ENCODE assay signal across 17 cellular contexts in genomic region chr13:75831389-75831788, GRCh38.
A peak's percentile ranks its signal among the peaks of the same experiment; 100 is the strongest.
DNase-seq lines count a peak whose midpoint lies in the region; ATAC-seq, FAIRE-seq and TF ChIP-seq lines count a peak whose summit lies in the region.
"Had no signal": no experiment of that assay in that cellular context is flagged by ENCODE, and none has a peak within 500 bp of the region (broad histone marks: within the 10 kb centered on the region; RNA-seq: fewer than 3 reads in every experiment).

No MANE protein-coding gene starts in this region.

- H3K9me3 ChIP-seq in GM23248 (ENCODE audit: low read depth): no peaks in the 10 kb centered on the region
- H3K9me3 ChIP-seq in IMR-90 (ENCODE audit: control insufficient read depth, insufficient read depth, low read length): peaks cover 2% of the 10 kb centered on the region; the same call in 1 of the 2 replicates
- H3K9me3 ChIP-seq in neuronal stem cell (replicated peaks in 1 of 2; ENCODE audit: control insufficient read depth in 2 of 2, insufficient read depth in 1 of 2, low read depth in 1 of 2, low read length in 2 of 2): peaks cover 2 to 5% of the 10 kb centered on the region in 2 donors

- no peak for TF ChIP-seq RAD21 in IMR-90 (IDR thresholded peaks at IDR 0.05; ENCODE audit: low read length)

- CTCF ChIA-PET in IMR-90 (lab: Yijun Ruan, JAX): no interaction called here

- no peaks in the 10 kb centered on the region for H3K9me2 ChIP-seq in GM23248 (ENCODE audit: insufficient read depth)

- H2BK20ac ChIP-seq in IMR-90 (ENCODE audit: low read depth, low read length): no peak overlapping the region

- no peak overlapping the region for H3K4me2 ChIP-seq in GM23248 (ENCODE audit: unreplicated experiment)
- H3K4me2 ChIP-seq in IMR-90 (ENCODE audit: low read depth, low read length): no peak overlapping the region
- H3K4me2 ChIP-seq in neuronal stem cell (ENCODE audit: insufficient read depth, low read length, poor library complexity, severe bottlenecking): no peak overlapping the region
- H3K4me2 ChIP-seq: GM23338 had no signal

- dilution Hi-C loops in IMR-90 (cut with HindIII; ENCODE audit: low sequenced_read_pairs, unreplicated experiment): no loop called here

- H3K56ac ChIP-seq in IMR-90 (ENCODE audit: extremely low read depth, insufficient read depth, low read length): no peak overlapping the region

- in situ Hi-C loops in GM23248 (cut with MboI): no loop called here
- in situ Hi-C loops in IMR-90 (cut with MboI; ENCODE audit: low sequenced_read_pairs): no loop called here
- in situ Hi-C loops in GM13977 (cut with MboI; ENCODE audit: low pct_unique_long_range_greater_than_20kb, low sequenced_read_pairs, unreplicated experiment): no loop called here

- DNase-seq in GM23248 (no peak), H54 (ENCODE audit: insufficient read length, low spot score) (no peak), IMR-90 (no peak), neuronal stem cell (ENCODE audit: low spot score) (no peak), NCI-H2081 treated with DMSO at 0.1 percent for 48 hours (lab: John Stamatoyannopoulos, UW) (no peak), H4 (ENCODE audit: low spot score) (no peak), GM13977 (ENCODE audit: low spot score) (no peak)
- DNase-seq: C1 segment of cervical spinal cord; Calu3; CD4-positive, alpha-beta memory T cell; COR-L47; DMS53; DMS79 treated with DMSO at 0.1 percent for 48 hours; GF-D8; H7 had no signal

- H2AK9ac ChIP-seq in IMR-90 (replicated peaks; ENCODE audit: low read depth, low read length, poor library complexity): no peak overlapping the region

- POLR2A ChIA-PET in IMR-90 (lab: Charles Lee; ENCODE audit: unreplicated experiment): no interaction called here

- TF ChIP-seq CTCF in IMR-90 (conservative IDR thresholded peaks at IDR 0.05; ENCODE audit: low read depth, low read length) (no peak), GM13977 (IDR thresholded peaks at IDR 0.05; ENCODE audit: extremely low read depth, insufficient read depth, missing control alignments) (no peak)

- peaks cover 25% of the 10 kb centered on the region for H3K9me1 ChIP-seq in IMR-90 (ENCODE audit: insufficient read depth, low read length)

- no peak overlapping the region for H2BK12ac ChIP-seq in neuronal stem cell (ENCODE audit: low read length)

- no TSS peak for BruUV-seq in IMR-90 (replicated peaks; lab: Mats Ljungman, UMichigan)

- H2AK5ac ChIP-seq in IMR-90 (ENCODE audit: low read depth, low read length): no peak overlapping the region
- no peak overlapping the region for H2AK5ac ChIP-seq in neuronal stem cell (ENCODE audit: low read depth, low read length)

- H3K27ac ChIP-seq in GM23248 (0 out of 2 replicates have a peak overlapping the region, but pooled peaks have one; percentile 14), IMR-90 (ENCODE audit: insufficient read depth, low read length) (no peak overlapping the region), neuronal stem cell (replicated peaks; ENCODE audit: low read length) (no peak overlapping the region)

- no peak overlapping the region; the same call in 1 of the 2 replicates for H4K5ac ChIP-seq in IMR-90 (ENCODE audit: low read depth, low read length)

- H3K27me3 ChIP-seq in GM23248 (replicated peaks; ENCODE audit: insufficient read depth): no peaks in the 10 kb centered on the region
- no peaks in the 10 kb centered on the region for H3K27me3 ChIP-seq in IMR-90 (ENCODE audit: control insufficient read depth, insufficient read depth, low read length)
- H3K27me3 ChIP-seq in neuronal stem cell (ENCODE audit: control insufficient read depth in 3 of 3, insufficient read depth in 3 of 3, low read depth in 1 of 3, low read length in 3 of 3): no peaks in the 10 kb centered on the region

- H4K8ac ChIP-seq in IMR-90 (ENCODE audit: low read depth in 2 of 2, low read length in 2 of 2) (no peak overlapping the region), neuronal stem cell (ENCODE audit: low read depth, low read length) (no peak overlapping the region)

- H4K91ac ChIP-seq in IMR-90 (ENCODE audit: insufficient read depth, low read depth, low read length) (no peak overlapping the region), neuronal stem cell (ENCODE audit: low read depth, low read length, poor library complexity) (no peak overlapping the region)

- no peak overlapping the region for H2BK120ac ChIP-seq in IMR-90 (ENCODE audit: low read depth, low read length)
- H2BK120ac ChIP-seq in neuronal stem cell (ENCODE audit: low read depth, low read length): no peak overlapping the region

- FAIRE-seq in H54 (lab: Jason Lieb, UNC): peak; percentile 61
- FAIRE-seq: GM12891 had no signal

- peaks cover 45 to 74% of the 10 kb centered on the region in 2 experiments for H3K79me1 ChIP-seq in IMR-90 (ENCODE audit: low read depth in 1 of 2, low read length in 2 of 2)
- H3K79me1 ChIP-seq in neuronal stem cell (ENCODE audit: low read depth, low read length): no peaks in the 10 kb centered on the region

- peaks cover 22% of the 10 kb centered on the region for H3K4me1 ChIP-seq in GM23248 (ENCODE audit: insufficient read depth)
- peaks cover 6% of the 10 kb centered on the region; the same call in 1 of the 2 replicates for H3K4me1 ChIP-seq in IMR-90 (ENCODE audit: control insufficient read depth, insufficient read depth, low read length)
- no peaks in the 10 kb centered on the region for H3K4me1 ChIP-seq in neuronal stem cell (ENCODE audit: control insufficient read depth in 2 of 2, insufficient read depth in 1 of 2, low read depth in 1 of 2, low read length in 2 of 2)

- H3K23ac ChIP-seq in IMR-90 (ENCODE audit: low read depth, low read length) (peak overlapping the region; percentile 57; the same call in 1 of the 2 replicates), neuronal stem cell (ENCODE audit: low read depth, low read length, poor library complexity) (no peak overlapping the region)

- peak overlapping the region; percentile 42 for H3K14ac ChIP-seq in IMR-90 (replicated peaks; ENCODE audit: low read depth, low read length)
- H3K14ac ChIP-seq in neuronal stem cell (ENCODE audit: low read length): peak overlapping the region; percentile 47

- no peak overlapping the region for H3K4ac ChIP-seq in IMR-90 (ENCODE audit: low read depth, low read length)
- no peak overlapping the region for H3K4ac ChIP-seq in neuronal stem cell (ENCODE audit: low read length)

- H4K20me1 ChIP-seq in GM23248 (ENCODE audit: insufficient read depth) (peaks cover 13% of the 10 kb centered on the region), IMR-90 (ENCODE audit: insufficient read depth, low read length) (peaks cover 49% of the 10 kb centered on the region; the same call in 1 of the 2 replicates)

- H2AFZ ChIP-seq in GM23248 (no peak overlapping the region), IMR-90 (replicated peaks; ENCODE audit: low read length, poor library complexity) (no peak overlapping the region), neuronal stem cell (ENCODE audit: low read length) (no peak overlapping the region)
- H2AFZ ChIP-seq: GM23338 had no signal

- H3K9ac ChIP-seq in GM23248 (no peak overlapping the region), IMR-90 (ENCODE audit: low read depth, low read length) (no peak overlapping the region), neuronal stem cell (ENCODE audit: low read depth, low read length, poor library complexity) (no peak overlapping the region)

- intact Hi-C loops in IMR-90 (cut with micrococcal nuclease): loop anchor here (10.0 kb wide), 2 partner anchors 137 to 267 kb away; no protein-coding TSS in a partner anchor

- peaks cover 63% of the 10 kb centered on the region for H3F3A ChIP-seq in GM23248 (ENCODE audit: insufficient read depth)

- H2BK15ac ChIP-seq in IMR-90 (ENCODE audit: low read depth, low read length) (no peak overlapping the region), neuronal stem cell (ENCODE audit: low read length) (no peak overlapping the region)

- ATAC-seq in IMR-90 (ENCODE audit: low read depth): no peak
- ATAC-seq: GM23338 had no signal

- no peak overlapping the region for H3K18ac ChIP-seq in IMR-90 (ENCODE audit: low read depth, low read length)
- no peak overlapping the region for H3K18ac ChIP-seq in neuronal stem cell (ENCODE audit: low read length)

- H3K4me3 ChIP-seq in GM23248: no peak overlapping the region
- no peak overlapping the region for H3K4me3 ChIP-seq in IMR-90 (ENCODE audit: insufficient read depth, low read depth, low read length)
- H3K4me3 ChIP-seq in neuronal stem cell (ENCODE audit: low read length in 2 of 2): no peak overlapping the region
- H3K4me3 ChIP-seq: GM23338 had no signal

- no peak for TF ChIP-seq POLR2A in H54 (IDR thresholded peaks at IDR 0.05; ENCODE audit: low read depth, low read length)
- TF ChIP-seq POLR2A in IMR-90 (IDR thresholded peaks at IDR 0.05; ENCODE audit: low read depth, low read length): no peak

- H3K79me2 ChIP-seq in GM23248 (ENCODE audit: insufficient read depth): peaks cover 88% of the 10 kb centered on the region

- H2BK5ac ChIP-seq in IMR-90 (ENCODE audit: low read depth, low read length, poor library complexity, severe bottlenecking) (peak overlapping the region; percentile 70), neuronal stem cell (ENCODE audit: low read length) (no peak overlapping the region)

- H3K36me3 ChIP-seq in GM23248 (ENCODE audit: low read depth) (peaks cover 74% of the 10 kb centered on the region), IMR-90 (ENCODE audit: control insufficient read depth, insufficient read depth, low read length) (peaks cover 14% of the 10 kb centered on the region), neuronal stem cell (replicated peaks in 1 of 2; ENCODE audit: control insufficient read depth in 2 of 2, insufficient read depth in 2 of 2, low read length in 2 of 2) (no peaks in the 10 kb centered on the region)

TF ChIP-seq in IMR-90, 13 proteins besides CTCF, POLR2A, EP300 and RAD21 (continues in another document):
- TF ChIP-seq MAZ (IDR thresholded peaks at IDR 0.05; ENCODE audit: borderline replicate concordance, low read depth, low read length) (no peak), RFX5 (IDR thresholded peaks at IDR 0.05; ENCODE audit: low read depth, low read length) (no peak), FOS (IDR thresholded peaks at IDR 0.05; ENCODE audit: low read depth, low read length) (no peak), ELK1 (IDR thresholded peaks at IDR 0.05; ENCODE audit: borderline replicate concordance, low read depth, low read length) (no peak), CHD1 (IDR thresholded peaks at IDR 0.05; ENCODE audit: low read depth, low read length) (no peak), MXI1 (IDR thresholded peaks at IDR 0.05; ENCODE audit: borderline replicate concordance, low read depth, low read length) (no peak), MAFK (IDR thresholded peaks at IDR 0.05; ENCODE audit: low read depth, low read length) (no peak)
